In genomic region chr11:65927904-65928397, GRCh38 we compare ENCODE assay signal across 1 cellular context.
A peak's percentile ranks its signal among the peaks of the same experiment; 100 is the strongest.
TF ChIP-seq lines count a peak whose summit lies in the region.

No MANE protein-coding gene starts in this region.

TF ChIP-seq in K562, 482 proteins besides CTCF, POLR2A, EP300 and RAD21 (continued from another document and continues in another):
- no peak for TF ChIP-seq ZNF318 (IDR thresholded peaks at IDR 0.05; ENCODE audit: borderline replicate concordance in 1 of 2, low read depth in 1 of 2)
- 0 out of 2 replicates have a peak, but pooled peaks have one; percentile 55 for TF ChIP-seq MTA1 (IDR thresholded peaks at IDR 0.05; ENCODE audit: borderline replicate concordance)
- no peak for TF ChIP-seq ZNF609 (CRISPR knock-in tag; IDR thresholded peaks at IDR 0.05; ENCODE audit: borderline replicate concordance)
- TF ChIP-seq ZNF24 (IDR thresholded peaks at IDR 0.05): no peak
- TF ChIP-seq MEIS2 (IDR thresholded peaks at IDR 0.05; ENCODE audit: partially characterized antibody): no peak
- TF ChIP-seq PHF21A (IDR thresholded peaks at IDR 0.05; ENCODE audit: borderline replicate concordance, low read depth): no peak
- peak; percentile 33; the same call in 1 of the 2 replicates for TF ChIP-seq ELF4 (CRISPR knock-in tag; IDR thresholded peaks at IDR 0.05)
- peak; percentile 54 for TF ChIP-seq SMARCE1 (IDR thresholded peaks at IDR 0.05)
- no peak for TF ChIP-seq ZBTB7A (IDR thresholded peaks at IDR 0.05; ENCODE audit: borderline replicate concordance, control insufficient read depth, low read depth, low read length)
- no peak for TF ChIP-seq ZNF23 (CRISPR knock-in tag; IDR thresholded peaks at IDR 0.05)
- TF ChIP-seq ZNF384 (IDR thresholded peaks at IDR 0.05; ENCODE audit: low read depth, low read length): peak; percentile 74
- TF ChIP-seq ZNF785 (CRISPR knock-in tag; IDR thresholded peaks at IDR 0.05): no peak
- 0 out of 2 replicates have a peak, but pooled peaks have one; percentile 24 for TF ChIP-seq NCOR1 (IDR thresholded peaks at IDR 0.05)
- no peak for TF ChIP-seq FOXA1 (IDR thresholded peaks at IDR 0.05; ENCODE audit: borderline replicate concordance)
- TF ChIP-seq JUNB (CRISPR knock-in tag; conservative IDR thresholded peaks at IDR 0.05): no peak
- no peak for TF ChIP-seq THAP7 (CRISPR knock-in tag; IDR thresholded peaks at IDR 0.05)
- TF ChIP-seq CHCHD3 (CRISPR knock-in tag; IDR thresholded peaks at IDR 0.05): no peak
- no peak for TF ChIP-seq NFE2 (IDR thresholded peaks at IDR 0.05; ENCODE audit: low read depth)
- no peak for TF ChIP-seq SRSF1 (IDR thresholded peaks at IDR 0.05; ENCODE audit: low read depth, low read length)
- 0 out of 2 replicates have a peak, but pooled peaks have one; percentile 53 for TF ChIP-seq ZNF197 (CRISPR knock-in tag; IDR thresholded peaks at IDR 0.05; ENCODE audit: low read depth)
- no peak for TF ChIP-seq PATZ1 (CRISPR knock-in tag; IDR thresholded peaks at IDR 0.05; ENCODE audit: borderline replicate concordance)
- TF ChIP-seq EGR1 (conservative IDR thresholded peaks at IDR 0.05): no peak
- no peak for TF ChIP-seq BMI1 (IDR thresholded peaks at IDR 0.05; ENCODE audit: low read length)
- TF ChIP-seq HMBOX1 (IDR thresholded peaks at IDR 0.05): no peak
- TF ChIP-seq BDP1 (IDR thresholded peaks at IDR 0.05; ENCODE audit: insufficient read depth, insufficient read length): no peak
- no peak for TF ChIP-seq RREB1 (CRISPR knock-in tag; IDR thresholded peaks at IDR 0.05)
- no peak for TF ChIP-seq JUN (IDR thresholded peaks at IDR 0.05; ENCODE audit: borderline replicate concordance, low read depth, low read length)
- TF ChIP-seq JUN (CRISPR knock-in tag; IDR thresholded peaks at IDR 0.05; ENCODE audit: borderline replicate concordance): no peak
- peak; percentile 83 for TF ChIP-seq VEZF1 (CRISPR knock-in tag; IDR thresholded peaks at IDR 0.05)
- TF ChIP-seq GABPB1 (CRISPR knock-in tag; IDR thresholded peaks at IDR 0.05): no peak
- no peak for TF ChIP-seq RBM17 (IDR thresholded peaks at IDR 0.05; ENCODE audit: borderline replicate concordance, low read depth, low read length)
- no peak for TF ChIP-seq ZNF780A (CRISPR knock-in tag; IDR thresholded peaks at IDR 0.05)
